Comparison of ENCODE assay signal across 28 cellular contexts in the genomic region with DNA sequence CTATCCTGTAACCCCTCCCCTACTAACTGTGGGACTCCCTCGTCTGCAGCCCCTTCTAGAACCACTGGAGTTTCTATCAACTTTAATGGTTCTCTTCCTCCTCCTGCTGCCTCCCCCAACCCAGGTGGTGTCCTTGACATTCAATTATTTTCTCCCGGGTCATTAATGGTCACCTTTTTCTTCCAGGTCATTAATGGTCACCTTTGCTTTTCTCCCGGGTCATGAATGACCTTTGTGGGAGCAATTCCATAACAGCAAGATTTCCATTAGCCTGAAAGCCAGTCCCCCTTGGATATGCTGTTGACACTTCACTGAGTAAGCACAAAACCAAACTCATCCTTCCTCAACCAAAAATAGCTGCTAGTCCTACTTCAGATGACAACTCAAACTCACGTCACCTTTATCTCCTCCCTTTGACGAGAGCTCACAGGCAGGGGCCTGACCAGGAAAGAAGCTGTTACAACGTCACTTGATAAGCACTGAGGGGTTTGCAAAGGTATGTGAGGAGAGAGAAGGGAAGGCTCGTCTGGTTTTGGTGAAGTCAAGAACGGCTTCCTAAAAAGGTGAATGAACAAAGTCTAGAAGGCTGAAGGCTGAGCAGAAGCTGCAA. TPM values are rescaled to one million over a fixed set of nuclear protein-coding genes. Genes with fewer than 3 reads are reported as not detected.
DNase-seq lines count a peak whose midpoint lies in the region; ATAC-seq and TF ChIP-seq lines count a peak whose summit lies in the region.
"Had no signal": no experiment of that assay in that cellular context is flagged by ENCODE, and none has a peak within 500 bp of the region (broad histone marks: within the 10 kb centered on the region; RNA-seq: fewer than 3 reads in every experiment).

No MANE protein-coding gene starts in this region.

- H3K4me3 Mint-ChIP-seq in H9 = no peak overlapping the region
- peak overlapping the region; percentile 67 for H3K4me3 Mint-ChIP-seq in glutamatergic neuron (ENCODE audit: unreplicated experiment)
- H3K4me3 Mint-ChIP-seq: natural killer cell treated with Interleukin-12 subunit alpha and Interleukin-12 subunit beta and Interleukin-15 and Interleukin-18, amount 100 ng/mL, for 72 hours; T-helper 17 cell had no signal

- H4K20me1 ChIP-seq in BLaER1 treated with 17β-estradiol and CSF1 and Interleukin-3, amounts not matched to agents 10 nM and 100 nM = peaks cover 15 to 63% (median 29%) of the 10 kb centered on the region in 11 experiments; a peak in 16 of 22 replicates
- no peaks in the 10 kb centered on the region for H4K20me1 ChIP-seq in H9 (ENCODE audit: control insufficient read depth, insufficient read depth, insufficient read length)

- no peak overlapping the region for H3K23ac ChIP-seq in H9 (ENCODE audit: insufficient read length, low read depth, low read length)

- H3K4me2 ChIP-seq in BLaER1 treated with 17β-estradiol and CSF1 and Interleukin-3, amounts not matched to agents 10 nM and 100 nM = peak overlapping the region; percentile 60 to 82 (median 74)
- H3K4me2 ChIP-seq in H9 (ENCODE audit: insufficient read depth, insufficient read length, low read length) = no peak overlapping the region
- H3K4me2 ChIP-seq: KMS-11 had no signal

- no peak for ATAC-seq in HG02642 (IDR thresholded peaks at IDR 0.05; ENCODE audit: poor library complexity, unreplicated experiment)
- ATAC-seq: HCT116; mucosa of descending colon; natural killer cell treated with Interleukin-12 subunit alpha and Interleukin-12 subunit beta and Interleukin-15 and Interleukin-18, amount 100 ng/mL, for 72 hours; T-helper 17 cell had no signal

- H3K36me3 ChIP-seq in BLaER1 treated with 17β-estradiol and CSF1 and Interleukin-3, amounts not matched to agents 10 nM and 100 nM = peaks cover 31 to 51% (median 43%) of the 10 kb centered on the region in 11 experiments
- peaks cover 28% of the 10 kb centered on the region for H3K36me3 ChIP-seq in mesodermal cell (ENCODE audit: control insufficient read depth, insufficient read depth, low read length)
- H3K36me3 ChIP-seq: colonic mucosa had no signal

- H3K79me1 ChIP-seq in H9 (ENCODE audit: insufficient read depth, low read depth, low read length, poor library complexity, severe bottlenecking) = peaks cover 15% of the 10 kb centered on the region

- no peak overlapping the region for H3K4ac ChIP-seq in H9 (ENCODE audit: low read depth, low read length)

- H3K4me3 ChIP-seq in BLaER1 treated with 17β-estradiol and CSF1 and Interleukin-3, amounts not matched to agents 10 nM and 100 nM = 0 out of 20 replicates have a peak overlapping the region, but pooled peaks of 1 of the 10 experiments have one; percentile 15
- H3K4me3 ChIP-seq in mesodermal cell (ENCODE audit: extremely low read depth, insufficient read depth, low read length, poor library complexity, severe bottlenecking) = no peak overlapping the region
- H3K4me3 ChIP-seq: colonic mucosa, mucosa of descending colon, SK-N-MC, skin epidermis had no signal

- peaks cover 15 to 49% (median 36%) of the 10 kb centered on the region in 10 experiments for H3K4me1 ChIP-seq in BLaER1 treated with 17β-estradiol and CSF1 and Interleukin-3, amounts not matched to agents 10 nM and 100 nM
- H3K4me1 ChIP-seq in H9 (ENCODE audit: insufficient read depth, low read length) (peaks cover 3% of the 10 kb centered on the region; the same call in 1 of the 2 replicates), mesodermal cell (ENCODE audit: control insufficient read depth, insufficient read depth, low read length, poor library complexity, severe bottlenecking) (peaks cover 21% of the 10 kb centered on the region)
- H3K4me1 ChIP-seq: colonic mucosa had no signal

- peak overlapping the region in 6 of 11 experiments; percentile 5 to 54 (median 26); a peak in 8 of 22 replicates for H3K27ac ChIP-seq in BLaER1 treated with 17β-estradiol and CSF1 and Interleukin-3, amounts not matched to agents 10 nM and 100 nM
- no peak overlapping the region for H3K27ac ChIP-seq in H9 (ENCODE audit: insufficient read length, low read depth, low read length)
- H3K27ac ChIP-seq in mesodermal cell (ENCODE audit: low read depth, low read length, severe bottlenecking) = peak overlapping the region; percentile 43
- H3K27ac ChIP-seq: colonic mucosa, KMS-11, SK-N-MC, skin epidermis had no signal

- H3K14ac ChIP-seq in H9 (ENCODE audit: insufficient read depth, low read length) = no peak overlapping the region

- H2BK20ac ChIP-seq in H9 (ENCODE audit: low read depth, low read length, poor library complexity, severe bottlenecking) = no peak overlapping the region

- H3K27ac Mint-ChIP-seq in H9 (peak overlapping the region in 2 of 3 experiments; percentile 27; a peak in 1 of 7 replicates), glutamatergic neuron (ENCODE audit: unreplicated experiment) (no peak overlapping the region)
- H3K27ac Mint-ChIP-seq: T-helper 17 cell had no signal

- H3T11ph ChIP-seq in H9 (ENCODE audit: low read length) = no peak overlapping the region

- no peaks in the 10 kb centered on the region for H3K9me3 Mint-ChIP-seq in H9
- peaks cover 4% of the 10 kb centered on the region for H3K9me3 Mint-ChIP-seq in glutamatergic neuron (ENCODE audit: unreplicated experiment)
- H3K9me3 Mint-ChIP-seq: natural killer cell treated with Interleukin-12 subunit alpha and Interleukin-12 subunit beta and Interleukin-15 and Interleukin-18, amount 100 ng/mL, for 72 hours had no signal

- H2BK12ac ChIP-seq in H9 (ENCODE audit: insufficient read length, low read depth, low read length) = no peak overlapping the region

- no peaks in the 10 kb centered on the region for H3K9me3 ChIP-seq in BLaER1 treated with 17β-estradiol and CSF1 and Interleukin-3, amounts not matched to agents 10 nM and 100 nM (replicated peaks in 1 of 11)
- no peaks in the 10 kb centered on the region for H3K9me3 ChIP-seq in H9 (ENCODE audit: control insufficient read depth, low read depth, low read length)
- no peaks in the 10 kb centered on the region for H3K9me3 ChIP-seq in mesodermal cell (ENCODE audit: control insufficient read depth, low read length)
- H3K9me3 ChIP-seq: colonic mucosa, mucosa of descending colon had no signal

- no peak overlapping the region for H2BK15ac ChIP-seq in H9 (ENCODE audit: low read depth, low read length)

- H3K18ac ChIP-seq in H9 (ENCODE audit: insufficient read length, low read depth, low read length) = no peak overlapping the region

- no peaks in the 10 kb centered on the region for H3K27me3 ChIP-seq in BLaER1 treated with 17β-estradiol and CSF1 and Interleukin-3, amounts not matched to agents 10 nM and 100 nM
- no peaks in the 10 kb centered on the region for H3K27me3 ChIP-seq in H9 (ENCODE audit: insufficient read depth, low read length)
- H3K27me3 ChIP-seq: colonic mucosa had no signal

- TF ChIP-seq CTCF in H9 (conservative IDR thresholded peaks at IDR 0.05) = no peak
- TF ChIP-seq CTCF in glutamatergic neuron (IDR thresholded peaks at IDR 0.05; ENCODE audit: partially characterized antibody, unreplicated experiment) = no peak

- H3K27me3 Mint-ChIP-seq in H9 (ENCODE audit: low read depth) = no peaks in the 10 kb centered on the region
- peaks cover 3% of the 10 kb centered on the region for H3K27me3 Mint-ChIP-seq in glutamatergic neuron (ENCODE audit: unreplicated experiment)
- H3K27me3 Mint-ChIP-seq: natural killer cell treated with Interleukin-12 subunit alpha and Interleukin-12 subunit beta and Interleukin-15 and Interleukin-18, amount 100 ng/mL, for 72 hours; T-helper 17 cell had no signal

- peaks cover 6% of the 10 kb centered on the region for H3K79me2 ChIP-seq in H9 (ENCODE audit: insufficient read depth, low read length)

- no peak overlapping the region for H2AFZ ChIP-seq in H9 (ENCODE audit: low read length)

- no peaks in the 10 kb centered on the region for H3K23me2 ChIP-seq in H9 (ENCODE audit: insufficient read length, low read depth, low read length, poor library complexity, severe bottlenecking)

- peaks cover 6 to 8% of the 10 kb centered on the region in 2 experiments; a peak in 3 of 4 replicates for H3K4me1 Mint-ChIP-seq in H9
- peaks cover 21% of the 10 kb centered on the region for H3K4me1 Mint-ChIP-seq in glutamatergic neuron (ENCODE audit: low read depth, unreplicated experiment)

- H2BK120ac ChIP-seq in H9 (ENCODE audit: low read depth, low read length, poor library complexity, severe bottlenecking) = no peak overlapping the region

- H3K56ac ChIP-seq in H9 (ENCODE audit: insufficient read length, low read depth, low read length) = no peak overlapping the region

- DNase-seq in H9 (no peak), glutamatergic neuron (no peak), activated T-cell treated with anti-CD3 and anti-CD28 coated beads for 4 hours (no peak), NCI-H2081 (lab: John Stamatoyannopoulos, UW) (no peak)
- DNase-seq: activated CD4-positive, alpha-beta T cell treated with anti-CD3 and anti-CD28 coated beads for 4 hours; amygdala; C1 segment of cervical spinal cord; colonic mucosa; DND-41; effector CD8-positive, alpha-beta T cell; mucosa of descending colon; NCI-H1436; NCI-H748 treated with DMSO at 0.1 percent for 48 hours; RPMI8226; T-helper 17 cell; trophoblast cell had no signal

- peaks cover 4 to 31% (median 27%) of the 10 kb centered on the region in 3 experiments; a peak in 6 of 7 replicates for H3K36me3 Mint-ChIP-seq in H9 (ENCODE audit: insufficient read depth in 1 of 3, low read depth in 3 of 3)
- no peaks in the 10 kb centered on the region for H3K36me3 Mint-ChIP-seq in glutamatergic neuron (ENCODE audit: unreplicated experiment)

- no peak overlapping the region for H2BK5ac ChIP-seq in H9 (ENCODE audit: insufficient read length, low read length)

- H4K5ac ChIP-seq in H9 (ENCODE audit: insufficient read length, low read depth, low read length) = no peak overlapping the region

- no peak overlapping the region for H4K8ac ChIP-seq in H9 (replicated peaks; ENCODE audit: insufficient read length, low read depth, low read length)

- peak overlapping the region in 4 of 11 experiments; percentile 3 to 29 (median 22); a peak in 7 of 22 replicates for H3K9ac ChIP-seq in BLaER1 treated with 17β-estradiol and CSF1 and Interleukin-3, amounts not matched to agents 10 nM and 100 nM
- no peak overlapping the region for H3K9ac ChIP-seq in H9 (ENCODE audit: extremely low read depth, insufficient read length, low read length)
- H3K9ac ChIP-seq: KMS-11 had no signal

- no peak overlapping the region for H4K91ac ChIP-seq in H9 (ENCODE audit: insufficient read length, low read depth, low read length)

- WGBS in H9 (ENCODE audit: extremely low coverage, insufficient read length, low lambda C conversion rate) = 100% methylated on average over 1 of the region's 8 CpGs
- WGBS in mesodermal cell (ENCODE audit: insufficient coverage in 2 of 2), 2 experiments = 79% methylated on average over 5 to 6 of the region's 8 CpGs

- no peak overlapping the region for H2AK5ac ChIP-seq in H9 (ENCODE audit: insufficient read length, low read length)

RNA-seq across cellular contexts. Expression of a gene that starts 10.9 kb away (rescaled TPM):
- 9.0 and 9.4 TPM in 2 replicates for total RNA-seq in H9 (2021)
- total RNA-seq in glutamatergic neuron (ENCODE audit: unreplicated experiment) = 11.9 TPM
- polyA plus RNA-seq in mesodermal cell (2013, experiment 1 of 2) = 5.2 TPM
- 4.4 TPM for polyA plus RNA-seq in mesodermal cell (2013, experiment 2 of 2)

RNA-seq across cellular contexts. Expression of a gene that starts 11.1 kb away (rescaled TPM):
- total RNA-seq in H9 (2021) (78.7 and 84.8 TPM in 2 replicates), glutamatergic neuron (ENCODE audit: unreplicated experiment) (81.3 TPM)
- polyA plus RNA-seq in mesodermal cell (2013, experiment 1 of 2) = 95.4 TPM
- polyA plus RNA-seq in mesodermal cell (2013, experiment 2 of 2) = 78.7 TPM

RNA-seq across cellular contexts. Expression of a gene that starts 15.7 kb away (rescaled TPM):
- total RNA-seq in H9 (2021) (not detected in 2 replicates), glutamatergic neuron (ENCODE audit: unreplicated experiment) (not detected)
- not detected for polyA plus RNA-seq in mesodermal cell (2013, experiment 1 of 2)
- not detected for polyA plus RNA-seq in mesodermal cell (2013, experiment 2 of 2)
- total RNA-seq: bronchial epithelial cell; colonic mucosa; fibroblast of villous mesenchyme; lower leg skin; mucosa of descending colon; natural killer cell treated with Interleukin-12 subunit alpha and Interleukin-12 subunit beta and Interleukin-15 and Interleukin-18, amount 100 ng/mL, for 72 hours; osteocyte; T-helper 17 cell had no signal
